In genomic region chr22:24703101-24703500, GRCh38 we compare ENCODE assay signal across 12 cellular contexts.
DNase-seq lines count a peak whose midpoint lies in the region; ATAC-seq and TF ChIP-seq lines count a peak whose summit lies in the region.
"Had no signal": no experiment of that assay in that cellular context is flagged by ENCODE, and none has a peak within 500 bp of the region (broad histone marks: within the 10 kb centered on the region; RNA-seq: fewer than 3 reads in every experiment).

No MANE protein-coding gene starts in this region.

- DNase-seq in ELR (ENCODE audit: low read depth) (peak; percentile 26), foreskin fibroblast (peak; percentile 17 to 73), sciatic nerve (ENCODE audit: low spot score) (no peak), KBM-7 (no peak), superior temporal gyrus (ENCODE audit: extremely low spot score) (no peak), ascending aorta (ENCODE audit: low spot score in 2 of 2) (no peak), GM13976 (ENCODE audit: low spot score) (no peak)
- DNase-seq: activated T-cell treated with anti-CD3 and anti-CD28 coated beads, Interleukin-2, amount 50 U/mL, for 72 hours; Caco-2; NCI-H2227 treated with DMSO at 0.1 percent for 48 hours had no signal

- no peaks in the 10 kb centered on the region for H3K9me3 ChIP-seq in ascending aorta
- H3K9me3 ChIP-seq: Caco-2 had no signal

- no peaks in the 10 kb centered on the region for H3K36me3 ChIP-seq in ascending aorta

- intact Hi-C loops in sciatic nerve (cut with DNase I), result no loop called here
- intact Hi-C loops in ascending aorta (cut with DNase I), result no loop called here

- ATAC-seq in sciatic nerve, result peak; percentile 34
- ATAC-seq: activated T-cell treated with anti-CD3 and anti-CD28 coated beads, Interleukin-2, amount 50 U/mL, for 72 hours; HCT116 had no signal

- H3K4me1 ChIP-seq in ascending aorta, result no peaks in the 10 kb centered on the region

- TF ChIP-seq CTCF in foreskin fibroblast (IDR thresholded peaks at IDR 0.05; ENCODE audit: low read depth, low read length) (no peak), ascending aorta (IDR thresholded peaks at IDR 0.05) (no peak), GM13976 (IDR thresholded peaks at IDR 0.05; ENCODE audit: borderline replicate concordance, control extremely low read depth, extremely low read depth, insufficient read depth, missing control alignments) (no peak)

- in situ Hi-C loops in KBM-7 (cut with MboI; ENCODE audit: low pct_unique_long_range_greater_than_20kb, low sequenced_read_pairs) (no loop called here), GM13976 (cut with MboI; ENCODE audit: low sequenced_read_pairs, unreplicated experiment) (no loop called here)

- H3K27ac ChIP-seq in ascending aorta, result no peak overlapping the region

- no peaks in the 10 kb centered on the region for H3K27me3 ChIP-seq in ascending aorta

- H3K4me3 ChIP-seq in foreskin fibroblast (ENCODE audit: low read depth in 1 of 2, low read length in 2 of 2), result no peak overlapping the region
- H3K4me3 ChIP-seq in ascending aorta, result no peak overlapping the region

TF ChIP-seq in PFSK-1, 5 proteins besides CTCF, POLR2A, EP300 and RAD21:
- no peak for TF ChIP-seq POLR2AphosphoS5 (IDR thresholded peaks at IDR 0.05; ENCODE audit: low read depth, low read length)
- peak; percentile 27 for TF ChIP-seq FOXP2 (optimal IDR thresholded peaks at IDR 0.05; ENCODE audit: borderline replicate concordance, extremely low read depth, extremely low read length, insufficient read depth)

Comparison
In these comparisons a context has a peak if more than half of its experiments do, and no peak if none do; other contexts are left out.
1. DNase-seq: peak in ELR (single experiment) and foreskin fibroblast (2 of 2); none in sciatic nerve (single experiment), KBM-7 (single experiment), superior temporal gyrus (single experiment), ascending aorta (0 of 2) and GM13976 (single experiment).